In the genomic region with DNA sequence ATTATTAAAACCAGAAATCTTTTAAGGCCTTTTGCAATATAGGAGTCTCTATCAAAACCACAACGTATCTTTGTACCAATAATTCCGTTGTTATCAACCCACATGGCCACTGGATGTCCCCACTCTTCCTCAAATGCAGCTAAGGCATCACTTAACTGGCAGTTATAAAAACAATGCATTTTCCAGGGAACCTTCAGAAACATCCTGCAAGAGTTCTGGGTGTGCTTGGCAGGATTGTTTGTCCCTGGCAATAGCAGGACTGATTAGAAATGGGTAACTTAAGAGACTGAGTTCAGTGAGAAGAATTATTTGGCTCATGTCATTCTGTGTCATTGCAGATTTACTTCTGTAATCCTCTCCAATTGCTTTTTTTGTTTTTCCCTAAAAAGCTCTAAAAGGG, we compare ENCODE assay signal across 8 cellular contexts.
DNase-seq lines count a peak whose midpoint lies in the region; ATAC-seq lines count a peak whose summit lies in the region.

No MANE protein-coding gene starts in this region.

- ATAC-seq in HG02885 (IDR thresholded peaks at IDR 0.05; ENCODE audit: poor library complexity, unreplicated experiment) (peak; percentile 57), HG02970 (IDR thresholded peaks at IDR 0.05; ENCODE audit: low FRiP score, unreplicated experiment) (no peak)

- peak; percentile 40 for DNase-seq in COLO829 (ENCODE audit: low spot score)
- DNase-seq in NCI-H748 treated with DMSO at 0.1 percent for 48 hours (lab: John Stamatoyannopoulos, UW): peak; percentile 70
- peak; percentile 16 for DNase-seq in dedifferentiated amniotic fluid mesenchymal stem cell (ENCODE audit: extremely low spot score)
- peak; percentile 34 to 59 for DNase-seq in lung microvascular endothelial cell (ENCODE audit: low read depth in 2 of 2)
- DNase-seq in activated naive CD4-positive, alpha-beta T cell (lab: John Stamatoyannopoulos, UW): no peak
- DNase-seq in amniotic stem cell (lab: John Stamatoyannopoulos, UW): no peak

Comparison
In these comparisons a context has a peak if more than half of its experiments do, and no peak if none do; other contexts are left out.
1. DNase-seq: peak in COLO829 (single experiment), NCI-H748 treated with DMSO at 0.1 percent for 48 hours (single experiment), dedifferentiated amniotic fluid mesenchymal stem cell (single experiment) and lung microvascular endothelial cell (2 of 2); none in activated naive CD4-positive, alpha-beta T cell (0 of 4) and amniotic stem cell (single experiment).